Comparison of ENCODE assay signal across 21 cellular contexts in genomic region chr13:34247596-34247995, GRCh38.
"Had no signal": no experiment of that assay in that cellular context is flagged by ENCODE, and none has a peak within 500 bp of the region (broad histone marks: within the 10 kb centered on the region; RNA-seq: fewer than 3 reads in every experiment).

No MANE protein-coding gene starts in this region.

- H3K36me3 Mint-ChIP-seq: activated naive CD8-positive, alpha-beta T cell had no signal

- ATAC-seq: activated CD8-positive, alpha-beta T cell treated with anti-CD3 and anti-CD28 coated beads, Interleukin-2, amount 10 ng/mL, durations not matched to agents 7 days and 5 days; activated T-cell treated with anti-CD3 and anti-CD28 coated beads, Interleukin-2, amount 50 U/mL, for 72 hours; body of pancreas had no signal

- H3K27me3 Mint-ChIP-seq: activated B cell treated with CpG ODN at 0.5 μM for 24 hours; activated naive CD8-positive, alpha-beta T cell; central memory CD8-positive, alpha-beta T cell had no signal

- H3K9me3 ChIP-seq: body of pancreas, transverse colon, vagina had no signal

- H3K4me1 Mint-ChIP-seq: activated B cell treated with CpG ODN at 0.5 μM for 24 hours; central memory CD8-positive, alpha-beta T cell had no signal

- H3K9me3 Mint-ChIP-seq: activated B cell treated with CpG ODN at 0.5 μM for 24 hours, nephron progenitor cell had no signal

- H3K4me3 Mint-ChIP-seq: activated B cell treated with CpG ODN at 0.5 μM for 24 hours; activated CD8-positive, alpha-beta T cell treated with anti-CD3 and anti-CD28 coated beads, Interleukin-2, amount 10 ng/mL, durations not matched to agents 7 days and 5 days; activated naive CD8-positive, alpha-beta T cell; activated T-cell treated with anti-CD3 and anti-CD28 coated beads, Interleukin-2, amount 50 U/mL, for 72 hours; central memory CD8-positive, alpha-beta T cell; nephron progenitor cell had no signal

- H3K4me1 ChIP-seq: body of pancreas, vagina had no signal

- DNase-seq: activated B cell treated with CpG ODN at 0.5 μM for 24 hours; activated CD4-positive, alpha-beta T cell treated with anti-CD3 and anti-CD28 coated beads for 48 hours; activated CD8-positive, alpha-beta memory T cell treated with anti-CD3 and anti-CD28 coated beads, Interleukin-2, amount 50 U/mL, for 4 hours; activated CD8-positive, alpha-beta T cell treated with anti-CD3 and anti-CD28 coated beads, Interleukin-2, amount 10 ng/mL, durations not matched to agents 7 days and 5 days; activated gamma-delta T cell; activated T-cell treated with anti-CD3 and anti-CD28 coated beads, Interleukin-2, amount 50 U/mL, for 72 hours; amniotic stem cell; body of pancreas; foreskin fibroblast; glutamatergic neuron; hypothalamus; kidney glomerular epithelial cell; nephron progenitor cell; occipital lobe; stimulated activated CD4-positive, alpha-beta T cell treated with anti-CD3 and anti-CD28 coated beads, Interleukin-4, amount 100 ng/mL, for 24 hours; stimulated activated naive CD4-positive, alpha-beta T cell treated with Interleukin-2 at 50 U/mL for 16 hours; transverse colon had no signal

- H3K27ac Mint-ChIP-seq: activated B cell treated with CpG ODN at 0.5 μM for 24 hours; activated CD8-positive, alpha-beta T cell treated with anti-CD3 and anti-CD28 coated beads, Interleukin-2, amount 10 ng/mL, durations not matched to agents 7 days and 5 days; activated naive CD8-positive, alpha-beta T cell; activated T-cell treated with anti-CD3 and anti-CD28 coated beads, Interleukin-2, amount 50 U/mL, for 72 hours; nephron progenitor cell had no signal

- H3K4me3 ChIP-seq: body of pancreas, coronary artery, transverse colon, vagina had no signal

- H3K36me3 ChIP-seq: transverse colon, vagina had no signal

- H3K27ac ChIP-seq: body of pancreas, coronary artery, transverse colon, vagina had no signal

- H3K27me3 ChIP-seq: body of pancreas, transverse colon, vagina had no signal
